In the genomic region with DNA sequence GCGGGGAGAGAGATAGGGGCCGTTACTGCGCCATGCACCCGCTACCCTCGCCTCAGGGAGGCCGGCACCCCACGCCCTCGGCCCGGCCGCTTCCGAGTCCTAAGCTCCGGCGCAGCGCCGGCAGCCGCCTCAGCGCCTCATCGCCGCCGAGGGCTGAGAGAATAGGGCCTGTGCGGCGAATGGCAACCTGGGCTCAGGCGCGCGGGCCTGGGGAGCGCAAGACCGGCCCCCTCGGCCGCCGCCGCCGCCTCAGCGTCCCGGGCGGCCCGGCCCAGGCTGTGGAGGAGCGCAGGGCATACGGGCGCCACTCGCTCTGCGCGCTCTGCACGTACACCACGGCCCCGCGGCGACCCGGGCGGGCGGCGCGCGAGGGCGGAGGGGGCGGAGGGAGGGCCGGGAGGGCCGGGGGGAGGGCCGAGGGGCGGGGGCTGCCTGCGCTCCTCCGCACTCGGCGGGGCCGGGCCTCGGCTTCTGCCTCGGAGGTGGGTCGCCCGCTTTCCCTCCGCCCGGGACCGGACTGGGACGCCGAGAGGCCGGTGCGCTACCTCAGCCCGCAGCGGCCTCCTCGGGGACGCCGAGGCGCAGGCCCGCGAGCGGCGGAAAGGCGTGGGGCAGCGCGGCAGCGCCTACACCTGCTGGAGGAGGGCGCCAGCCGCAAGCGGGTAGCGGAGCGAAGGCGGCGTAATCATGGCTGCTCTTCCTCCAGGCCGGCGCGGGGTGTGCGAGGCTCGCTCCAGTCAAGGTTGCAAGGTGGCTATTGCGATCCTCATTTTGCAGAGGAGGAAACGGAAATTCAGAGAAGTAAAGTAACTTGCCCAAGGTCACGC, we compare ENCODE assay signal across 8 cellular contexts.
DNase-seq lines count a peak whose midpoint lies in the region; ATAC-seq lines count a peak whose summit lies in the region.

EGLN1 (minus strand) TSS at position 317 of the 827 bp plus-strand sequence. CDS start 399 bp downstream, outside the sequence.

- DNase-seq in AG08396 (ENCODE audit: low spot score) (peak; percentile 91), NCI-H2196 treated with DMSO at 0.1 percent for 48 hours (lab: John Stamatoyannopoulos, UW; ENCODE audit: unreplicated experiment) (peak; percentile 83), caudate nucleus (lab: John Stamatoyannopoulos, UW) (peak in 57 of 61 donors; percentile 31 to 91 (median 75)), islet precursor cell (peak; percentile 94)
- peak; percentile 67 to 75 (median 73) for DNase-seq in activated CD4-positive, CD25-positive, alpha-beta regulatory T cell (lab: John Stamatoyannopoulos, UW)
- DNase-seq in stimulated activated CD4-positive, alpha-beta T cell treated with anti-CD3 and anti-CD28 coated beads, Interleukin-12 subunit alpha, Interleukin-12 subunit beta, amount 100 ng/mL, for 4 hours: peak; percentile 83

- ATAC-seq in GM18907 (IDR thresholded peaks at IDR 0.05; ENCODE audit: unreplicated experiment) (peak; percentile 83), HG03139 (IDR thresholded peaks at IDR 0.05; ENCODE audit: unreplicated experiment) (peak; percentile 70)

- H3K27ac ChIP-seq in caudate nucleus (ENCODE audit: low read depth, low read length): peak within 1 kb of the TSS; percentile 90

Comparison
In these comparisons a context has a peak if more than half of its experiments do, and no peak if none do; other contexts are left out.
1. Peak in every context shown above with its lines: DNase-seq, ATAC-seq and H3K27ac ChIP-seq.